1 cellular context compared by ENCODE assay signal in the genomic region with DNA sequence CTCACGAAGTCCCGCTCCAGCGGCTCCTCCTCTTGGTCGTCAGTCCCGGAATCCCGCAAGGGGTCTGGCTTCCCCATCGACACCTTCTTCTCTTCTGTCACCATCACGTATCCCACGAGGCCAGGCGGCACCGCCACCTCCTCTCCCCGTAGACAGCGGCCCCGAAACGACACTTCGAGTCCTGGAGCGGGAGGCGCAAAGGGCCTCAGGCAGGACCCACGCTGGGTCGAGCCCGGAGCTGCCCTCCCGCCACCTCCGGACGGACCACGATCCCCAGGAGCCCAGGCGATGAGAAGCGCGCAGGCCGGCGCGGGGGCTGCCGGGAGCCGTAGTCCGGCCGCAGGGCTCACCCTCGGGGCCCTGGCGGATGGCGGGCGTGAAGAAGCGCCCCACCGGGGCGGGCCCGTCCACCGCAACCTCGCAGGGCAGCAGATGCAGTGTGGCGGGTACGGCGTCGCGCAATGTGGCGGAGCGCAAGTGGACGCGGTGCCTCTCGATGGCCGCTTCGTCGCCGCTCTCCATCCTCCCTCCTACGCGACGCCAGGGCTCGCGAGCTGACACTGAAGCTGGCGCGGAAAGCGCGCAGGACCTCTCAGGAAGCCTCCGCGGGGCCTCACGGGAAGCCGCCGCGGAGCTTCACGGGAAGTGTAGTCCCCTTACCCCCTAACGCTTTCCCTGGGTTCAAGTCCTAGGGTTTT.
TF ChIP-seq lines count a peak whose summit lies in the region.

A gene (minus strand): TSS at position 562 of the 698 bp plus-strand sequence. CDS start 40 bp downstream, at position 522.

TF ChIP-seq in K562, 482 proteins besides CTCF, POLR2A, EP300 and RAD21 (continued from another document and continues in another):
- TF ChIP-seq, protein P1, sequence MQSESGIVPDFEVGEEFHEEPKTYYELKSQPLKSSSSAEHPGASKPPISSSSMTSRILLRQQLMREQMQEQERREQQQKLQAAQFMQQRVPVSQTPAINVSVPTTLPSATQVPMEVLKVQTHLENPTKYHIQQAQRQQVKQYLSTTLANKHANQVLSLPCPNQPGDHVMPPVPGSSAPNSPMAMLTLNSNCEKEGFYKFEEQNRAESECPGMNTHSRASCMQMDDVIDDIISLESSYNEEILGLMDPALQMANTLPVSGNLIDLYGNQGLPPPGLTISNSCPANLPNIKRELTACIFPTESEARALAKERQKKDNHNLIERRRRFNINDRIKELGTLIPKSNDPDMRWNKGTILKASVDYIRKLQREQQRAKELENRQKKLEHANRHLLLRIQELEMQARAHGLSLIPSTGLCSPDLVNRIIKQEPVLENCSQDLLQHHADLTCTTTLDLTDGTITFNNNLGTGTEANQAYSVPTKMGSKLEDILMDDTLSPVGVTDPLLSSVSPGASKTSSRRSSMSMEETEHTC (IDR thresholded peaks at IDR 0.05), result no peak
- TF ChIP-seq HCFC1 (IDR thresholded peaks at IDR 0.05; ENCODE audit: low read depth, low read length) (peak; percentile 87), ZNF780A (CRISPR knock-in tag; IDR thresholded peaks at IDR 0.05) (no peak), GABPB1 (CRISPR knock-in tag; IDR thresholded peaks at IDR 0.05) (peak; percentile 87), U2AF1 (optimal IDR thresholded peaks at IDR 0.05; ENCODE audit: low read depth, low read length) (peak; percentile 95), ZNF174 (CRISPR knock-in tag; IDR thresholded peaks at IDR 0.05) (no peak), ZNF146 (CRISPR knock-in tag; IDR thresholded peaks at IDR 0.05; ENCODE audit: unreplicated experiment) (no peak), POLR2B (IDR thresholded peaks at IDR 0.05; ENCODE audit: low read depth, partially characterized antibody) (peak; percentile 52), NONO (IDR thresholded peaks at IDR 0.05; ENCODE audit: low read depth in 2 of 2, low read length in 1 of 2) (peak; percentile 70 to 96), WHSC1 (IDR thresholded peaks at IDR 0.05; ENCODE audit: low read length) (no peak), KDM4B (IDR thresholded peaks at IDR 0.05; ENCODE audit: borderline replicate concordance in 2 of 2, low read depth in 1 of 2) (peak in 1 of 2 experiments; percentile 64; a peak in 1 of 4 replicates), SAP30 (IDR thresholded peaks at IDR 0.05; ENCODE audit: borderline replicate concordance, insufficient read depth, low read depth, low read length, poor library complexity, severe bottlenecking) (peak; percentile 76), ATF7 (IDR thresholded peaks at IDR 0.05) (peak; percentile 85), EWSR1 (IDR thresholded peaks at IDR 0.05; ENCODE audit: borderline replicate concordance, low read depth, partially characterized antibody) (no peak), ETV5 (CRISPR knock-in tag; IDR thresholded peaks at IDR 0.05; ENCODE audit: low read depth) (no peak; the same call in 1 of the 2 replicates), ZBTB7A (IDR thresholded peaks at IDR 0.05; ENCODE audit: borderline replicate concordance, control insufficient read depth, low read depth, low read length) (peak; percentile 13; the same call in 1 of the 2 replicates), BHLHE40 (IDR thresholded peaks at IDR 0.05; ENCODE audit: low read length) (no peak), CEBPB (tag; IDR thresholded peaks at IDR 0.05) (no peak), ZNF134 (CRISPR knock-in tag; conservative IDR thresholded peaks at IDR 0.05) (no peak), ZNF239 (CRISPR knock-in tag; IDR thresholded peaks at IDR 0.05) (no peak), IFI16 (CRISPR knock-in tag; IDR thresholded peaks at IDR 0.05) (no peak), MTA2 (IDR thresholded peaks at IDR 0.05; ENCODE audit: low read depth) (no peak), YY1 (IDR thresholded peaks at IDR 0.05; ENCODE audit: borderline replicate concordance in 1 of 3, control insufficient read depth in 1 of 3, extremely low read depth in 1 of 3, insufficient read depth in 3 of 3, insufficient read length in 1 of 3, insufficient replicate concordance in 2 of 3, low read depth in 1 of 3, low read length in 2 of 3) (peak in 2 of 3 experiments; percentile 82 to 91), CAMTA2 (CRISPR knock-in tag; conservative IDR thresholded peaks at IDR 0.05) (no peak), ZNF184 (CRISPR knock-in tag; IDR thresholded peaks at IDR 0.05) (no peak), ZNF282 (CRISPR knock-in tag; IDR thresholded peaks at IDR 0.05) (no peak), LEF1 (IDR thresholded peaks at IDR 0.05) (no peak)
- TF ChIP-seq, protein P2, sequence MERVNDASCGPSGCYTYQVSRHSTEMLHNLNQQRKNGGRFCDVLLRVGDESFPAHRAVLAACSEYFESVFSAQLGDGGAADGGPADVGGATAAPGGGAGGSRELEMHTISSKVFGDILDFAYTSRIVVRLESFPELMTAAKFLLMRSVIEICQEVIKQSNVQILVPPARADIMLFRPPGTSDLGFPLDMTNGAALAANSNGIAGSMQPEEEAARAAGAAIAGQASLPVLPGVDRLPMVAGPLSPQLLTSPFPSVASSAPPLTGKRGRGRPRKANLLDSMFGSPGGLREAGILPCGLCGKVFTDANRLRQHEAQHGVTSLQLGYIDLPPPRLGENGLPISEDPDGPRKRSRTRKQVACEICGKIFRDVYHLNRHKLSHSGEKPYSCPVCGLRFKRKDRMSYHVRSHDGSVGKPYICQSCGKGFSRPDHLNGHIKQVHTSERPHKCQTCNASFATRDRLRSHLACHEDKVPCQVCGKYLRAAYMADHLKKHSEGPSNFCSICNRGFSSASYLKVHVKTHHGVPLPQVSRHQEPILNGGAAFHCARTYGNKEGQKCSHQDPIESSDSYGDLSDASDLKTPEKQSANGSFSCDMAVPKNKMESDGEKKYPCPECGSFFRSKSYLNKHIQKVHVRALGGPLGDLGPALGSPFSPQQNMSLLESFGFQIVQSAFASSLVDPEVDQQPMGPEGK (CRISPR knock-in tag; IDR thresholded peaks at IDR 0.05; ENCODE audit: borderline replicate concordance), result no peak
- TF ChIP-seq, protein P3, sequence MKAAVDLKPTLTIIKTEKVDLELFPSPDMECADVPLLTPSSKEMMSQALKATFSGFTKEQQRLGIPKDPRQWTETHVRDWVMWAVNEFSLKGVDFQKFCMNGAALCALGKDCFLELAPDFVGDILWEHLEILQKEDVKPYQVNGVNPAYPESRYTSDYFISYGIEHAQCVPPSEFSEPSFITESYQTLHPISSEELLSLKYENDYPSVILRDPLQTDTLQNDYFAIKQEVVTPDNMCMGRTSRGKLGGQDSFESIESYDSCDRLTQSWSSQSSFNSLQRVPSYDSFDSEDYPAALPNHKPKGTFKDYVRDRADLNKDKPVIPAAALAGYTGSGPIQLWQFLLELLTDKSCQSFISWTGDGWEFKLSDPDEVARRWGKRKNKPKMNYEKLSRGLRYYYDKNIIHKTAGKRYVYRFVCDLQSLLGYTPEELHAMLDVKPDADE (conservative IDR thresholded peaks at IDR 0.05; ENCODE audit: control insufficient read depth, low read depth, low read length), result peak; percentile 92
- TF ChIP-seq, protein P4, sequence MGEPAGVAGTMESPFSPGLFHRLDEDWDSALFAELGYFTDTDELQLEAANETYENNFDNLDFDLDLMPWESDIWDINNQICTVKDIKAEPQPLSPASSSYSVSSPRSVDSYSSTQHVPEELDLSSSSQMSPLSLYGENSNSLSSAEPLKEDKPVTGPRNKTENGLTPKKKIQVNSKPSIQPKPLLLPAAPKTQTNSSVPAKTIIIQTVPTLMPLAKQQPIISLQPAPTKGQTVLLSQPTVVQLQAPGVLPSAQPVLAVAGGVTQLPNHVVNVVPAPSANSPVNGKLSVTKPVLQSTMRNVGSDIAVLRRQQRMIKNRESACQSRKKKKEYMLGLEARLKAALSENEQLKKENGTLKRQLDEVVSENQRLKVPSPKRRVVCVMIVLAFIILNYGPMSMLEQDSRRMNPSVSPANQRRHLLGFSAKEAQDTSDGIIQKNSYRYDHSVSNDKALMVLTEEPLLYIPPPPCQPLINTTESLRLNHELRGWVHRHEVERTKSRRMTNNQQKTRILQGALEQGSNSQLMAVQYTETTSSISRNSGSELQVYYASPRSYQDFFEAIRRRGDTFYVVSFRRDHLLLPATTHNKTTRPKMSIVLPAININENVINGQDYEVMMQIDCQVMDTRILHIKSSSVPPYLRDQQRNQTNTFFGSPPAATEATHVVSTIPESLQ (CRISPR knock-in tag; IDR thresholded peaks at IDR 0.05), result 0 out of 2 replicates have a peak, but pooled peaks have one; percentile 47
- TF ChIP-seq, protein P5, sequence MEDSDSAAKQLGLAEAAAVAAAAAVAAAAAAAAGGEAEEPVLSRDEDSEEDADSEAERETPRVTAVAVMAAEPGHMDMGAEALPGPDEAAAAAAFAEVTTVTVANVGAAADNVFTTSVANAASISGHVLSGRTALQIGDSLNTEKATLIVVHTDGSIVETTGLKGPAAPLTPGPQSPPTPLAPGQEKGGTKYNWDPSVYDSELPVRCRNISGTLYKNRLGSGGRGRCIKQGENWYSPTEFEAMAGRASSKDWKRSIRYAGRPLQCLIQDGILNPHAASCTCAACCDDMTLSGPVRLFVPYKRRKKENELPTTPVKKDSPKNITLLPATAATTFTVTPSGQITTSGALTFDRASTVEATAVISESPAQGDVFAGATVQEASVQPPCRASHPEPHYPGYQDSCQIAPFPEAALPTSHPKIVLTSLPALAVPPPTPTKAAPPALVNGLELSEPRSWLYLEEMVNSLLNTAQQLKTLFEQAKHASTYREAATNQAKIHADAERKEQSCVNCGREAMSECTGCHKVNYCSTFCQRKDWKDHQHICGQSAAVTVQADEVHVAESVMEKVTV (CRISPR knock-in tag; IDR thresholded peaks at IDR 0.05), result no peak
- TF ChIP-seq, protein P6, sequence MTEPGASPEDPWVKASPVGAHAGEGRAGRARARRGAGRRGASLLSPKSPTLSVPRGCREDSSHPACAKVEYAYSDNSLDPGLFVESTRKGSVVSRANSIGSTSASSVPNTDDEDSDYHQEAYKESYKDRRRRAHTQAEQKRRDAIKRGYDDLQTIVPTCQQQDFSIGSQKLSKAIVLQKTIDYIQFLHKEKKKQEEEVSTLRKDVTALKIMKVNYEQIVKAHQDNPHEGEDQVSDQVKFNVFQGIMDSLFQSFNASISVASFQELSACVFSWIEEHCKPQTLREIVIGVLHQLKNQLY (CRISPR knock-in tag; conservative IDR thresholded peaks at IDR 0.05), result no peak
- TF ChIP-seq, protein P7, sequence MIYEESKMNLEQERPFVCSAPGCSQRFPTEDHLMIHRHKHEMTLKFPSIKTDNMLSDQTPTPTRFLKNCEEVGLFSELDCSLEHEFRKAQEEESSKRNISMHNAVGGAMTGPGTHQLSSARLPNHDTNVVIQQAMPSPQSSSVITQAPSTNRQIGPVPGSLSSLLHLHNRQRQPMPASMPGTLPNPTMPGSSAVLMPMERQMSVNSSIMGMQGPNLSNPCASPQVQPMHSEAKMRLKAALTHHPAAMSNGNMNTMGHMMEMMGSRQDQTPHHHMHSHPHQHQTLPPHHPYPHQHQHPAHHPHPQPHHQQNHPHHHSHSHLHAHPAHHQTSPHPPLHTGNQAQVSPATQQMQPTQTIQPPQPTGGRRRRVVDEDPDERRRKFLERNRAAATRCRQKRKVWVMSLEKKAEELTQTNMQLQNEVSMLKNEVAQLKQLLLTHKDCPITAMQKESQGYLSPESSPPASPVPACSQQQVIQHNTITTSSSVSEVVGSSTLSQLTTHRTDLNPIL (CRISPR knock-in tag; IDR thresholded peaks at IDR 0.05), result no peak
- TF ChIP-seq, protein P8, sequence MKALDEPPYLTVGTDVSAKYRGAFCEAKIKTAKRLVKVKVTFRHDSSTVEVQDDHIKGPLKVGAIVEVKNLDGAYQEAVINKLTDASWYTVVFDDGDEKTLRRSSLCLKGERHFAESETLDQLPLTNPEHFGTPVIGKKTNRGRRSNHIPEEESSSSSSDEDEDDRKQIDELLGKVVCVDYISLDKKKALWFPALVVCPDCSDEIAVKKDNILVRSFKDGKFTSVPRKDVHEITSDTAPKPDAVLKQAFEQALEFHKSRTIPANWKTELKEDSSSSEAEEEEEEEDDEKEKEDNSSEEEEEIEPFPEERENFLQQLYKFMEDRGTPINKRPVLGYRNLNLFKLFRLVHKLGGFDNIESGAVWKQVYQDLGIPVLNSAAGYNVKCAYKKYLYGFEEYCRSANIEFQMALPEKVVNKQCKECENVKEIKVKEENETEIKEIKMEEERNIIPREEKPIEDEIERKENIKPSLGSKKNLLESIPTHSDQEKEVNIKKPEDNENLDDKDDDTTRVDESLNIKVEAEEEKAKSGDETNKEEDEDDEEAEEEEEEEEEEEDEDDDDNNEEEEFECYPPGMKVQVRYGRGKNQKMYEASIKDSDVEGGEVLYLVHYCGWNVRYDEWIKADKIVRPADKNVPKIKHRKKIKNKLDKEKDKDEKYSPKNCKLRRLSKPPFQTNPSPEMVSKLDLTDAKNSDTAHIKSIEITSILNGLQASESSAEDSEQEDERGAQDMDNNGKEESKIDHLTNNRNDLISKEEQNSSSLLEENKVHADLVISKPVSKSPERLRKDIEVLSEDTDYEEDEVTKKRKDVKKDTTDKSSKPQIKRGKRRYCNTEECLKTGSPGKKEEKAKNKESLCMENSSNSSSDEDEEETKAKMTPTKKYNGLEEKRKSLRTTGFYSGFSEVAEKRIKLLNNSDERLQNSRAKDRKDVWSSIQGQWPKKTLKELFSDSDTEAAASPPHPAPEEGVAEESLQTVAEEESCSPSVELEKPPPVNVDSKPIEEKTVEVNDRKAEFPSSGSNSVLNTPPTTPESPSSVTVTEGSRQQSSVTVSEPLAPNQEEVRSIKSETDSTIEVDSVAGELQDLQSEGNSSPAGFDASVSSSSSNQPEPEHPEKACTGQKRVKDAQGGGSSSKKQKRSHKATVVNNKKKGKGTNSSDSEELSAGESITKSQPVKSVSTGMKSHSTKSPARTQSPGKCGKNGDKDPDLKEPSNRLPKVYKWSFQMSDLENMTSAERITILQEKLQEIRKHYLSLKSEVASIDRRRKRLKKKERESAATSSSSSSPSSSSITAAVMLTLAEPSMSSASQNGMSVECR (CRISPR knock-in tag; IDR thresholded peaks at IDR 0.05), result peak; percentile 73
- TF ChIP-seq, protein P9, sequence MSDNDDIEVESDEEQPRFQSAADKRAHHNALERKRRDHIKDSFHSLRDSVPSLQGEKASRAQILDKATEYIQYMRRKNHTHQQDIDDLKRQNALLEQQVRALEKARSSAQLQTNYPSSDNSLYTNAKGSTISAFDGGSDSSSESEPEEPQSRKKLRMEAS (CRISPR knock-in tag; IDR thresholded peaks at IDR 0.05), result peak; percentile 63
- TF ChIP-seq, protein P10, sequence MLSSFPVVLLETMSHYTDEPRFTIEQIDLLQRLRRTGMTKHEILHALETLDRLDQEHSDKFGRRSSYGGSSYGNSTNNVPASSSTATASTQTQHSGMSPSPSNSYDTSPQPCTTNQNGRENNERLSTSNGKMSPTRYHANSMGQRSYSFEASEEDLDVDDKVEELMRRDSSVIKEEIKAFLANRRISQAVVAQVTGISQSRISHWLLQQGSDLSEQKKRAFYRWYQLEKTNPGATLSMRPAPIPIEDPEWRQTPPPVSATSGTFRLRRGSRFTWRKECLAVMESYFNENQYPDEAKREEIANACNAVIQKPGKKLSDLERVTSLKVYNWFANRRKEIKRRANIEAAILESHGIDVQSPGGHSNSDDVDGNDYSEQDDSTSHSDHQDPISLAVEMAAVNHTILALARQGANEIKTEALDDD (IDR thresholded peaks at IDR 0.05), result no peak
